33 cellular contexts compared by ENCODE assay signal in the genomic region with DNA sequence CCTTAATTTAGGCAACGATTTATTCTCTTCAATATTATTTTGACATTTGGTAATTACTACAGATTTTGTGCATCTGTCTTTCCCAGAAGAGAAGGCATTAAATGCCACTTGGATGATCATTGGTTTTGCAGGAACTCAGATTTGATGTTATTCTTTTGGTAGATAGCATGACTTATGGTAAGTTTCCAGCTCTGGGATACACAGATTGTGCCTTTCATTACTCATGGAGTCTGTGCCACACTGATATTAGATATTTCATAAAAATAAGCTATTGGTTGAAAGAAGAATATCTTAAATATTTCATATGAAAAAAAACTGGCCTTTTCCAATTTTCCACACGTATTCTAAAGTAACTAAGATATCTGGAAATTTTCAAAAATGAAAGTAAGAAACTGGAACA.
"Had no signal": no experiment of that assay in that cellular context is flagged by ENCODE, and none has a peak within 500 bp of the region (broad histone marks: within the 10 kb centered on the region; RNA-seq: fewer than 3 reads in every experiment).

No MANE protein-coding gene starts in this region.

- H3K4me3 ChIP-seq: adrenal gland, ascending aorta, esophagus squamous epithelium, gastroesophageal sphincter, lower lobe of right lung, neural progenitor cell, right lobe of liver, skin epidermis, thyroid gland, upper lobe of left lung, vagina had no signal

- H3K4me2 ChIP-seq: neural progenitor cell had no signal

- DNase-seq: activated CD4-positive, alpha-beta T cell treated with anti-CD3 and anti-CD28 coated beads for 4 hours; activated CD4-positive, alpha-beta T cell treated with anti-CD3 and anti-CD28 coated beads, Interleukin-2, amount 50 U/mL, for 48 hours; activated CD8-positive, alpha-beta memory T cell treated with anti-CD3 and anti-CD28 coated beads for 24 hours; activated effector memory CD4-positive, alpha-beta T cell treated with anti-CD3 and anti-CD28 coated beads, Interleukin-2, amount 50 U/mL, for 16 hours; activated naive CD4-positive, alpha-beta T cell treated with anti-CD3 and anti-CD28 coated beads for 36 hours; activated naive CD8-positive, alpha-beta T cell treated with anti-CD3 and anti-CD28 coated beads for 36 hours; adrenal gland; central memory CD4-positive, alpha-beta T cell; dermis blood vessel endothelial cell; effector CD4-positive, alpha-beta T cell; esophagus squamous epithelium; head of caudate nucleus; kidney glomerular epithelial cell; lower lobe of right lung; mesendoderm; natural killer cell; occipital lobe; posterior cingulate gyrus; right lobe of liver; stimulated activated CD4-positive, alpha-beta T cell treated with anti-CD3 and anti-CD28 coated beads, Interleukin-12 subunit alpha, Interleukin-12 subunit beta, amount 100 ng/mL, for 4 hours; stimulated activated CD4-positive, alpha-beta T cell treated with anti-CD3 and anti-CD28 coated beads, Interleukin-4, amount 100 ng/mL, for 24 hours; T-helper 9 cell; thyroid gland; upper lobe of left lung had no signal

- H3K9me3 ChIP-seq: adrenal gland, ascending aorta, esophagus squamous epithelium, gastroesophageal sphincter, lower lobe of right lung, right lobe of liver, thyroid gland, upper lobe of left lung, vagina had no signal

- H3K36me3 ChIP-seq: adrenal gland, lower lobe of right lung, neural progenitor cell, thyroid gland, upper lobe of left lung had no signal

- H3K27me3 ChIP-seq: adrenal gland, ascending aorta, esophagus squamous epithelium, gastroesophageal sphincter, neural progenitor cell, right lobe of liver, thyroid gland, upper lobe of left lung, vagina had no signal

- H3K4me1 ChIP-seq: adrenal gland, ascending aorta, esophagus squamous epithelium, lower lobe of right lung, neural progenitor cell, right lobe of liver, thyroid gland, upper lobe of left lung, vagina had no signal

- ATAC-seq: gastroesophageal sphincter; left lobe of liver; lower lobe of right lung; natural killer cell; right lobe of liver; stimulated activated effector memory CD8-positive, alpha-beta T cell treated with anti-CD3 and anti-CD28 coated beads, Interleukin-12 subunit alpha, Interleukin-12 subunit beta, amount 100 ng/mL, for 72 hours had no signal

- H3K27ac ChIP-seq: adrenal gland, epithelial cell of prostate, esophagus squamous epithelium, gastroesophageal sphincter, lower lobe of right lung, neural progenitor cell, right lobe of liver, thyroid gland, upper lobe of left lung, vagina, VCaP had no signal

- H3K9ac ChIP-seq: neural progenitor cell had no signal

- H2AFZ ChIP-seq: neural progenitor cell had no signal
